Comparison of ENCODE assay signal across 1 cellular context in genomic region chr6:13474360-13474759, GRCh38.
TF ChIP-seq lines count a peak whose summit lies in the region.

No MANE protein-coding gene starts in this region.

TF ChIP-seq in IMR-90, 13 proteins besides CTCF, POLR2A, EP300 and RAD21:
- no peak for TF ChIP-seq SMC3 (IDR thresholded peaks at IDR 0.05; ENCODE audit: low read depth, low read length)
- TF ChIP-seq CHD1 (IDR thresholded peaks at IDR 0.05; ENCODE audit: low read depth, low read length) = no peak
- TF ChIP-seq, protein P1, sequence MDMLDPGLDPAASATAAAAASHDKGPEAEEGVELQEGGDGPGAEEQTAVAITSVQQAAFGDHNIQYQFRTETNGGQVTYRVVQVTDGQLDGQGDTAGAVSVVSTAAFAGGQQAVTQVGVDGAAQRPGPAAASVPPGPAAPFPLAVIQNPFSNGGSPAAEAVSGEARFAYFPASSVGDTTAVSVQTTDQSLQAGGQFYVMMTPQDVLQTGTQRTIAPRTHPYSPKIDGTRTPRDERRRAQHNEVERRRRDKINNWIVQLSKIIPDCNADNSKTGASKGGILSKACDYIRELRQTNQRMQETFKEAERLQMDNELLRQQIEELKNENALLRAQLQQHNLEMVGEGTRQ (IDR thresholded peaks at IDR 0.05; ENCODE audit: low read depth, low read length) = no peak
- no peak for TF ChIP-seq MAFK (IDR thresholded peaks at IDR 0.05; ENCODE audit: low read depth, low read length)
- no peak for TF ChIP-seq FOS (IDR thresholded peaks at IDR 0.05; ENCODE audit: low read depth, low read length)
TF ChIP-seq in IMR-90: peak in this region for 0.
